7 cellular contexts compared by ENCODE assay signal in genomic region chr2:158967114-158967730, GRCh38. TPM values are rescaled to one million over a fixed set of nuclear protein-coding genes. Genes with fewer than 3 reads are reported as not detected.
DNase-seq lines count a peak whose midpoint lies in the region; ATAC-seq and TF ChIP-seq lines count a peak whose summit lies in the region.

No MANE protein-coding gene starts in this region.

- no peak overlapping the region for H3K27ac Mint-ChIP-seq in stimulated activated naive CD8-positive, alpha-beta T cell treated with anti-CD3 and anti-CD28 coated beads, Interleukin-15, amount 100 ng/mL, for 72 hours

- peaks cover 14% of the 10 kb centered on the region for H3K4me1 Mint-ChIP-seq in stimulated activated naive CD8-positive, alpha-beta T cell treated with anti-CD3 and anti-CD28 coated beads, Interleukin-15, amount 100 ng/mL, for 72 hours

- DNase-seq in NCI-H446 treated with DMSO at 0.1 percent for 48 hours (lab: John Stamatoyannopoulos, UW) (peak; percentile 59), coronary artery (ENCODE audit: low spot score) (peak; percentile 76), right lobe of liver (no peak), transverse colon (peak; percentile 17)
- DNase-seq in stimulated activated naive CD8-positive, alpha-beta T cell treated with anti-CD3 and anti-CD28 coated beads, Interleukin-15, amount 100 ng/mL, for 72 hours: no peak

- in situ Hi-C loops in transverse colon (cut with MboI; ENCODE audit: low pct_ligation_motif_present in 1 of 4, low pct_unique_long_range_greater_than_20kb in 1 of 4, low sequenced_read_pairs in 3 of 4): no loop called here

- H3K36me3 ChIP-seq in right lobe of liver: no peaks in the 10 kb centered on the region
- H3K36me3 ChIP-seq in transverse colon: no peaks in the 10 kb centered on the region

- H3K4me3 ChIP-seq in coronary artery (peak overlapping the region; percentile 85), right lobe of liver (peak overlapping the region in 1 of 3 donors; percentile 90), transverse colon (peak overlapping the region in 2 of 4 donors; percentile 68 to 87)

- no peak overlapping the region for H3K4me3 Mint-ChIP-seq in stimulated activated naive CD8-positive, alpha-beta T cell treated with anti-CD3 and anti-CD28 coated beads, Interleukin-15, amount 100 ng/mL, for 72 hours

- ATAC-seq in right lobe of liver (no peak), GM18909 (IDR thresholded peaks at IDR 0.05; ENCODE audit: poor library complexity, unreplicated experiment) (no peak), HG03457 (IDR thresholded peaks at IDR 0.05; ENCODE audit: unreplicated experiment) (no peak)
- no peak for ATAC-seq in stimulated activated naive CD8-positive, alpha-beta T cell treated with anti-CD3 and anti-CD28 coated beads, Interleukin-15, amount 100 ng/mL, for 72 hours

- peaks cover 71% of the 10 kb centered on the region for H3K27me3 Mint-ChIP-seq in stimulated activated naive CD8-positive, alpha-beta T cell treated with anti-CD3 and anti-CD28 coated beads, Interleukin-15, amount 100 ng/mL, for 72 hours

- H3K9me3 ChIP-seq in right lobe of liver: no peaks in the 10 kb centered on the region
- H3K9me3 ChIP-seq in transverse colon: no peaks in the 10 kb centered on the region

- 56% methylated on average over 12 of the region's 12 CpGs for WGBS in right lobe of liver (ENCODE audit: insufficient coverage, low coverage, low lambda C conversion rate, missing lambda C conversion rate)
- whole genome bisulfite sequencing in transverse colon (ENCODE audit: low coverage in 1 of 2), 2 donors: 38 to 40% methylated on average over 8 to 12 of the region's 12 CpGs

- no peaks in the 10 kb centered on the region for H3K9me3 Mint-ChIP-seq in stimulated activated naive CD8-positive, alpha-beta T cell treated with anti-CD3 and anti-CD28 coated beads, Interleukin-15, amount 100 ng/mL, for 72 hours

- H3K27me3 ChIP-seq in right lobe of liver (no peaks in the 10 kb centered on the region), transverse colon (no peaks in the 10 kb centered on the region)

- TF ChIP-seq POLR2A in right lobe of liver (IDR thresholded peaks at IDR 0.05): no peak
- TF ChIP-seq POLR2A in transverse colon (IDR thresholded peaks at IDR 0.05): no peak

- intact Hi-C loops in right lobe of liver (cut with DNase I) (no loop called here), transverse colon (cut with DNase I; ENCODE audit: low total_unique reads) (loop anchor here (10.0 kb wide), 1 partner anchor 148 kb away; no protein-coding TSS in a partner anchor)

- TF ChIP-seq CTCF in coronary artery (IDR thresholded peaks at IDR 0.05): no peak
- TF ChIP-seq CTCF in right lobe of liver (IDR thresholded peaks at IDR 0.05): no peak
- TF ChIP-seq CTCF in transverse colon (IDR thresholded peaks at IDR 0.05): no peak

- H3K4me1 ChIP-seq in right lobe of liver: peaks cover 0 to 4% (median 0%) of the 10 kb centered on the region in 4 donors
- peaks cover 7 to 34% (median 20%) of the 10 kb centered on the region in 4 donors for H3K4me1 ChIP-seq in transverse colon

- H3K27ac ChIP-seq in coronary artery (peak overlapping the region; percentile 89 to 93), right lobe of liver (peak overlapping the region; percentile 69 to 83 (median 77)), transverse colon (peak overlapping the region; percentile 96 to 97 (median 96))

- TF ChIP-seq EP300 in transverse colon (IDR thresholded peaks at IDR 0.05; ENCODE audit: low read depth): no peak

RNA-seq across cellular contexts. Expression of gene TANC1, which starts 1.2 kb away (rescaled TPM):
- total RNA-seq in right lobe of liver: 10 to 100 TPM in 4 of 6 experiments, 1 to 10 TPM in 2; 4.0 to 12.7 (median 11.3) TPM
- 100 to 1,000 TPM in 1 of 4 donors, 10 to 100 TPM in 3; 34.5 to 125 (median 47.0) TPM for total RNA-seq in transverse colon

Comparison
In these comparisons a context has a peak if more than half of its experiments do, and no peak if none do; other contexts are left out.
1. DNase-seq: peak in NCI-H446 treated with DMSO at 0.1 percent for 48 hours (single experiment), coronary artery (single experiment) and transverse colon (single experiment); none in right lobe of liver (0 of 3) and stimulated activated naive CD8-positive, alpha-beta T cell treated with anti-CD3 and anti-CD28 coated beads, Interleukin-15, amount 100 ng/mL, for 72 hours (0 of 2).
2. Peak in every context shown above with its lines, with median percentiles within 50 percentile points of each other: H3K27ac ChIP-seq.